ENCODE assay signal across 1 cellular context in genomic region chr7:94908204-94909022, GRCh38.
TF ChIP-seq lines count a peak whose summit lies in the region.

No MANE protein-coding gene starts in this region.

TF ChIP-seq in HepG2, 621 proteins besides CTCF, POLR2A, EP300 and RAD21 (continued from another document and continues in another):
- TF ChIP-seq ZUFSP (CRISPR knock-in tag; IDR thresholded peaks at IDR 0.05; ENCODE audit: borderline replicate concordance) = no peak
- TF ChIP-seq ZNF160 (CRISPR knock-in tag; IDR thresholded peaks at IDR 0.05) = no peak
- peak; percentile 65 for TF ChIP-seq SALL1 (CRISPR knock-in tag; IDR thresholded peaks at IDR 0.05)
- 0 out of 3 replicates have a peak, but pooled peaks have one; percentile 17 for TF ChIP-seq MXI1 (IDR thresholded peaks at IDR 0.05; ENCODE audit: borderline replicate concordance, low read depth, low read length)
- TF ChIP-seq ELF4 (CRISPR knock-in tag; IDR thresholded peaks at IDR 0.05; ENCODE audit: borderline replicate concordance) = no peak
- peak; percentile 7; the same call in 1 of the 2 replicates for TF ChIP-seq SOX5 (CRISPR knock-in tag; IDR thresholded peaks at IDR 0.05; ENCODE audit: borderline replicate concordance)
- TF ChIP-seq TEAD3 (CRISPR knock-in tag; optimal IDR thresholded peaks at IDR 0.05; ENCODE audit: borderline replicate concordance) = peak; percentile 11
- TF ChIP-seq ZNF251 (CRISPR knock-in tag; IDR thresholded peaks at IDR 0.05) = no peak
- peak; percentile 52 for TF ChIP-seq POLR2G (IDR thresholded peaks at IDR 0.05; ENCODE audit: low read depth, low read length)
- peak; percentile 11; the same call in 1 of the 2 replicates for TF ChIP-seq MED1 (CRISPR knock-in tag; IDR thresholded peaks at IDR 0.05)
- TF ChIP-seq ZNF746 (CRISPR knock-in tag; IDR thresholded peaks at IDR 0.05) = peak; percentile 61
- TF ChIP-seq POGK (CRISPR knock-in tag; conservative IDR thresholded peaks at IDR 0.05) = 0 out of 2 replicates have a peak, but pooled peaks have one; percentile 36
- 0 out of 2 replicates have a peak, but pooled peaks have one; percentile 52 for TF ChIP-seq ZSCAN12 (CRISPR knock-in tag; IDR thresholded peaks at IDR 0.05)
- TF ChIP-seq IRF2 (CRISPR knock-in tag; IDR thresholded peaks at IDR 0.05) = peak; percentile 18; the same call in 1 of the 2 replicates
- TF ChIP-seq TMF1 (CRISPR knock-in tag; IDR thresholded peaks at IDR 0.05; ENCODE audit: low read depth) = 0 out of 2 replicates have a peak, but pooled peaks have one; percentile 36
- no peak for TF ChIP-seq NBN (conservative IDR thresholded peaks at IDR 0.05)
- 0 out of 2 replicates have a peak, but pooled peaks have one; percentile 38 for TF ChIP-seq ZNF607 (CRISPR knock-in tag; IDR thresholded peaks at IDR 0.05; ENCODE audit: borderline replicate concordance)
- no peak for TF ChIP-seq TERF1 (CRISPR knock-in tag; IDR thresholded peaks at IDR 0.05)
- no peak for TF ChIP-seq BRCA1 (CRISPR knock-in tag; IDR thresholded peaks at IDR 0.05)
- TF ChIP-seq RXRB (CRISPR knock-in tag; IDR thresholded peaks at IDR 0.05; ENCODE audit: borderline replicate concordance) = no peak
- no peak for TF ChIP-seq DRAP1 (CRISPR knock-in tag; IDR thresholded peaks at IDR 0.05)
- no peak for TF ChIP-seq LBX2 (CRISPR knock-in tag; IDR thresholded peaks at IDR 0.05; ENCODE audit: borderline replicate concordance)
- peak; percentile 57 for TF ChIP-seq TAF1 (CRISPR knock-in tag; IDR thresholded peaks at IDR 0.05)
- peak; percentile 16; the same call in 1 of the 2 replicates for TF ChIP-seq KDM5B (CRISPR knock-in tag; IDR thresholded peaks at IDR 0.05; ENCODE audit: borderline replicate concordance)
- 0 out of 2 replicates have a peak, but pooled peaks have one; percentile 21 for TF ChIP-seq ZNF605 (CRISPR knock-in tag; IDR thresholded peaks at IDR 0.05)
- TF ChIP-seq NFKB2 (CRISPR knock-in tag; IDR thresholded peaks at IDR 0.05; ENCODE audit: borderline replicate concordance) = peak; percentile 49; the same call in 1 of the 2 replicates
- TF ChIP-seq HMGXB4 (CRISPR knock-in tag; IDR thresholded peaks at IDR 0.05; ENCODE audit: borderline replicate concordance in 1 of 2, low read depth in 1 of 2) = peak; percentile 45 to 54; a peak in 1 of 4 replicates
- 0 out of 2 replicates have a peak, but pooled peaks have one; percentile 36 for TF ChIP-seq ZFP36L1 (CRISPR knock-in tag; IDR thresholded peaks at IDR 0.05)
- TF ChIP-seq ERF (CRISPR knock-in tag; IDR thresholded peaks at IDR 0.05) = peak; percentile 36; the same call in 1 of the 2 replicates
- TF ChIP-seq ZNF687 (CRISPR knock-in tag; IDR thresholded peaks at IDR 0.05) = peak; percentile 34; the same call in 1 of the 2 replicates
- TF ChIP-seq SAP130 (CRISPR knock-in tag; IDR thresholded peaks at IDR 0.05; ENCODE audit: low read depth) = peak; percentile 41; the same call in 1 of the 2 replicates
- peak; percentile 35; the same call in 1 of the 2 replicates for TF ChIP-seq MAX (IDR thresholded peaks at IDR 0.05)
- no peak for TF ChIP-seq ZBTB42 (CRISPR knock-in tag; IDR thresholded peaks at IDR 0.05)
- TF ChIP-seq ATAD3A (CRISPR knock-in tag; IDR thresholded peaks at IDR 0.05) = no peak
- 0 out of 2 replicates have a peak, but pooled peaks have one; percentile 11 for TF ChIP-seq SP2 (CRISPR knock-in tag; IDR thresholded peaks at IDR 0.05)
- TF ChIP-seq YEATS4 (CRISPR knock-in tag; IDR thresholded peaks at IDR 0.05; ENCODE audit: borderline replicate concordance) = peak; percentile 34; the same call in 1 of the 2 replicates
- TF ChIP-seq ZNF574 (CRISPR knock-in tag; IDR thresholded peaks at IDR 0.05) = 0 out of 2 replicates have a peak, but pooled peaks have one; percentile 35
- TF ChIP-seq SNAI1 (CRISPR knock-in tag; IDR thresholded peaks at IDR 0.05; ENCODE audit: borderline replicate concordance) = no peak
- TF ChIP-seq KDM2A (CRISPR knock-in tag; IDR thresholded peaks at IDR 0.05; ENCODE audit: borderline replicate concordance, low read depth) = peak; percentile 52; the same call in 1 of the 2 replicates
- 0 out of 2 replicates have a peak, but pooled peaks have one; percentile 13 for TF ChIP-seq FOSL2 (CRISPR knock-in tag; IDR thresholded peaks at IDR 0.05)
- TF ChIP-seq ZNF34 (CRISPR knock-in tag; IDR thresholded peaks at IDR 0.05; ENCODE audit: borderline replicate concordance) = no peak
- 0 out of 2 replicates have a peak, but pooled peaks have one; percentile 27 for TF ChIP-seq KMT2A (CRISPR knock-in tag; IDR thresholded peaks at IDR 0.05)
- TF ChIP-seq KMT2B (CRISPR knock-in tag; IDR thresholded peaks at IDR 0.05) = peak; percentile 69
- no peak for TF ChIP-seq HOXA7 (CRISPR knock-in tag; IDR thresholded peaks at IDR 0.05)
- TF ChIP-seq PATZ1 (CRISPR knock-in tag; IDR thresholded peaks at IDR 0.05) = peak; percentile 80
- 0 out of 2 replicates have a peak, but pooled peaks have one; percentile 17 for TF ChIP-seq GABPB1 (CRISPR knock-in tag; IDR thresholded peaks at IDR 0.05)
- peak; percentile 15; the same call in 1 of the 2 replicates for TF ChIP-seq POLR2AphosphoS5 (IDR thresholded peaks at IDR 0.05; ENCODE audit: low read depth, low read length)
- TF ChIP-seq GATAD2A (CRISPR knock-in tag; IDR thresholded peaks at IDR 0.05) = 0 out of 2 replicates have a peak, but pooled peaks have one; percentile 9
- peak; percentile 84 for TF ChIP-seq ASH2L (IDR thresholded peaks at IDR 0.05; ENCODE audit: insufficient read length, low read depth, low read length)
